7 cellular contexts compared by ENCODE assay signal in the genomic region with DNA sequence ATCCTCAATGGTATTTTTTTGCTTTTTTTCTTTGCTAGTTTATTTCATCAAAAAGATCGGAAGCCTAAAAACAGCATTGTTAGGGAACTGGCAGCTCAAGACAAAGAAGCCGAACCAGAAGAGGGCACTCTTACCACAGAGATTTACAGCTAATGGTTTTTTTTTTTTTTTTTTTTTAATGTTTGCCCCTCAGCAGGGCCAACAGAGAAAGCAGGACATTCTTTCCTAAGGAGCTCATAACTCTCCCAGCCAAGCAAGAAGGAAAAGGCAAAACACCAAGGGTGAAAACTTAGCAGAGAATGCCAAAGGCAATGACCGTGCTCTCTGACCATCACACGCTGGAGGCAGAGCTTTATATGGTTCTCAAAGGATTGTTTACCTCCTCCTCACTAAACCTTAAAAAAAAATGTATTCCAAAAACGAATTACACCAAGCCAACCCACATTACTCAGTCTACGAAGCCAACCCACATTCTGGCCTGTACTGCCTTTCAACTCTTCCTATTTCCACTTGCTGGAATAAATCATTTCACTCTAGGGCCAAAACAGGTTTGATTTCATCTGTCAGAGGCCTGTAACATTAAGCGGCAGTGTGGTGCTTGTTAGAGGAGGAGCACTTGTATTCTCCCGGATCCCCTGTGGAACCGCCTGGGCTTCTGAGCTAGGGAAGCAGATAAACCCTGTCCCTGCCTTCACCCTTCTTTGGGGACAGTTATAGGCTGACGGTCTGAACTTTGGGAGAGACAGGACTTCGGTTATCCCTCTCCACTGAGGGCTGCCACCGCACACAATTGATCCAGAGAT. TPM values are rescaled to one million over a fixed set of nuclear protein-coding genes. Genes with fewer than 3 reads are reported as not detected.
A peak's percentile ranks its signal among the peaks of the same experiment; 100 is the strongest.
DNase-seq lines count a peak whose midpoint lies in the region; ATAC-seq, FAIRE-seq and TF ChIP-seq lines count a peak whose summit lies in the region.

No MANE protein-coding gene starts in this region.

- no peak overlapping the region for H3K4ac ChIP-seq in H1 (replicated peaks; ENCODE audit: insufficient read length, low read depth, low read length)

- no peaks in the 10 kb centered on the region for H3K23me2 ChIP-seq in H1 (ENCODE audit: low read depth, low read length)

- peak overlapping the region; percentile 89 for H2AFZ ChIP-seq in H1 (ENCODE audit: low read length)

- H3K27ac ChIP-seq in H1 (ENCODE audit: low read depth, low read length) = no peak overlapping the region
- peak overlapping the region; percentile 75 for H3K27ac ChIP-seq in mesodermal cell (ENCODE audit: low read depth, low read length, severe bottlenecking)
- peak overlapping the region; percentile 85 for H3K27ac ChIP-seq in vagina

- WGBS in H1 (ENCODE audit: extremely low coverage in 1 of 2, insufficient coverage in 1 of 2, insufficient read length in 1 of 2, insufficient replicate concordance in 2 of 2, low coverage in 1 of 2, low lambda C conversion rate in 2 of 2, missing lambda C conversion rate in 1 of 2), 2 experiments = 58% methylated on average over 12 of the region's 12 CpGs; no CpG with 5 or more reads in 1 of the 2 experiments
- 58 to 59% methylated on average over 5 to 10 of the region's 12 CpGs for WGBS in mesodermal cell (ENCODE audit: insufficient coverage in 2 of 2), 2 experiments

- no peak overlapping the region for H3K4me3 ChIP-seq in LNCaP clone FGC (ENCODE audit: low read depth, low read length)
- H3K4me3 ChIP-seq in H1 (ENCODE audit: extremely low read depth in 1 of 4, insufficient read depth in 2 of 4, low read depth in 3 of 4, low read length in 4 of 4) = no peak overlapping the region
- H3K4me3 ChIP-seq in mesodermal cell (ENCODE audit: extremely low read depth, insufficient read depth, low read length, poor library complexity, severe bottlenecking) = no peak overlapping the region
- no peak overlapping the region for H3K4me3 ChIP-seq in vagina

- H4K8ac ChIP-seq in H1 (ENCODE audit: extremely low read depth, insufficient read depth, low read length) = no peak overlapping the region

- ATAC-seq in GM19324 (IDR thresholded peaks at IDR 0.05; ENCODE audit: low FRiP score, unreplicated experiment) = no peak

- H3K56ac ChIP-seq in H1 (replicated peaks; ENCODE audit: insufficient read length, low read depth, low read length) = no peak overlapping the region

- no peaks in the 10 kb centered on the region for H4K20me1 ChIP-seq in H1 (replicated peaks in 1 of 2; ENCODE audit: control insufficient read depth in 1 of 2, insufficient read depth in 2 of 2, low read length in 2 of 2)

- H2BK20ac ChIP-seq in H1 (ENCODE audit: low read length) = peak overlapping the region; percentile 43; the same call in 1 of the 2 replicates

- peak overlapping the region; percentile 88; the same call in 1 of the 2 replicates for H2BK12ac ChIP-seq in H1 (ENCODE audit: low read depth, low read length)

- no peak overlapping the region for H4K5ac ChIP-seq in H1 (ENCODE audit: insufficient read length, low read depth, low read length)

- no peaks in the 10 kb centered on the region for H3K9me3 ChIP-seq in H1 (ENCODE audit: insufficient read depth in 2 of 2, low read depth in 1 of 2, low read length in 1 of 2)
- no peaks in the 10 kb centered on the region for H3K9me3 ChIP-seq in mesodermal cell (ENCODE audit: control insufficient read depth, low read length)
- H3K9me3 ChIP-seq in vagina = no peaks in the 10 kb centered on the region

- peaks cover 0 to 7% (median 4%) of the 10 kb centered on the region in 4 experiments; a peak in 4 of 7 replicates for H3K4me1 ChIP-seq in H1 (replicated peaks in 1 of 4; ENCODE audit: control insufficient read depth in 3 of 4, insufficient read depth in 4 of 4, low read length in 3 of 4)
- H3K4me1 ChIP-seq in mesodermal cell (ENCODE audit: control insufficient read depth, insufficient read depth, low read length, poor library complexity, severe bottlenecking) = peaks cover 8% of the 10 kb centered on the region
- peaks cover 9% of the 10 kb centered on the region for H3K4me1 ChIP-seq in vagina

- CTCF ChIA-PET in H1 (lab: Charles Lee; ENCODE audit: partially characterized antibody) = interaction anchor here (0.6 to 6.1 kb wide), 56 partner anchors 9 to 761 kb away, joined by 3 to 95 read pairs (median 4); a partner anchor contains a TSS

- intact Hi-C loops in vagina (cut with DNase I) = loop anchor here (1.0 to 5.0 kb wide), 2 partner anchors 172 to 318 kb away; a partner anchor contains a TSS

- no peak overlapping the region for H3K18ac ChIP-seq in H1 (ENCODE audit: extremely low read depth, low read length)

- peak; percentile 73 for FAIRE-seq in H1 (lab: Jason Lieb, UNC)

- DNase-seq in GM04503 (ENCODE audit: low read depth) (peak; percentile 94), LNCaP clone FGC (ENCODE audit: low read depth) (peak; percentile 67), RPMI8226 (peak; percentile 71), H1 (ENCODE audit: low read depth in 1 of 2, low spot score in 2 of 2) (peak in 1 of 2 experiments; percentile 53), vagina (ENCODE audit: extremely low spot score in 2 of 2) (peak in 1 of 2 donors; percentile 93)

- H3K36me3 ChIP-seq in H1 (ENCODE audit: control insufficient read depth in 2 of 4, insufficient read depth in 4 of 4, low read length in 3 of 4) (no peaks in the 10 kb centered on the region), mesodermal cell (ENCODE audit: control insufficient read depth, insufficient read depth, low read length) (no peaks in the 10 kb centered on the region), vagina (no peaks in the 10 kb centered on the region)

- peak; percentile 78 to 83 for TF ChIP-seq RAD21 in H1 (IDR thresholded peaks at IDR 0.05 in 1 of 2, conservative IDR thresholded peaks at IDR 0.05 in 1 of 2; ENCODE audit: low read depth in 2 of 2, low read length in 2 of 2)

- TF ChIP-seq POLR2A in H1 (IDR thresholded peaks at IDR 0.05; ENCODE audit: control extremely low read depth in 1 of 2, low read depth in 2 of 2, low read length in 2 of 2) (no peak), vagina (IDR thresholded peaks at IDR 0.05) (no peak)

- H4K91ac ChIP-seq in H1 (replicated peaks; ENCODE audit: insufficient read length, low read length) = peak overlapping the region; percentile 18

- H3K79me1 ChIP-seq in H1 (ENCODE audit: low read depth, low read length) = no peaks in the 10 kb centered on the region

- H2AK5ac ChIP-seq in H1 (ENCODE audit: low read depth, low read length) = no peak overlapping the region

- H2BK5ac ChIP-seq in H1 (ENCODE audit: low read depth, low read length) = 0 out of 2 replicates have a peak overlapping the region, but pooled peaks have one; percentile 3

- H3K9ac ChIP-seq in H1 (replicated peaks in 1 of 4; ENCODE audit: extremely low read depth in 1 of 4, low read depth in 3 of 4, low read length in 3 of 4) = no peak overlapping the region

- H3K23ac ChIP-seq in H1 (ENCODE audit: insufficient read length) = no peak overlapping the region

- TF ChIP-seq CTCF in LNCaP clone FGC (IDR thresholded peaks at IDR 0.05; ENCODE audit: control insufficient read depth, extremely low read depth, insufficient read depth) (peak; percentile 73), H1 (IDR thresholded peaks at IDR 0.05; ENCODE audit: control extremely low read depth in 1 of 3, insufficient read depth in 1 of 3, low read depth in 1 of 3, low read length in 3 of 3) (peak in 2 of 3 experiments; percentile 50 to 63; a peak in 2 of 4 replicates), vagina (IDR thresholded peaks at IDR 0.05) (peak; percentile 39 to 49 (median 42))

- no peaks in the 10 kb centered on the region for H3K27me3 ChIP-seq in H1 (replicated peaks in 1 of 4; ENCODE audit: control insufficient read depth in 3 of 4, extremely low read depth in 1 of 4, insufficient read depth in 3 of 4, low read length in 3 of 4)
- H3K27me3 ChIP-seq in vagina = no peaks in the 10 kb centered on the region

- TF ChIP-seq EP300 in H1 (IDR thresholded peaks at IDR 0.05; ENCODE audit: borderline replicate concordance in 1 of 2, low read depth in 2 of 2, low read length in 2 of 2) = no peak

- no peak overlapping the region for H2BK15ac ChIP-seq in H1 (ENCODE audit: low read length)

- H3K14ac ChIP-seq in H1 (ENCODE audit: insufficient read length) = no peak overlapping the region

- POLR2A ChIA-PET in H1 (lab: Charles Lee; ENCODE audit: partially characterized antibody) = interaction anchor here (0.8 to 2.0 kb wide), 2 partner anchors 35 to 73 kb away, joined by 5 read pairs; a partner anchor contains a TSS

- H3K4me2 ChIP-seq in H1 (ENCODE audit: insufficient read depth in 1 of 2, low read depth in 2 of 2, low read length in 2 of 2) = no peak overlapping the region; a peak in 2 of 4 replicates

- peak overlapping the region; percentile 76 for H2BK120ac ChIP-seq in H1 (replicated peaks; ENCODE audit: low read depth, low read length)

- no peaks in the 10 kb centered on the region for H3K79me2 ChIP-seq in H1 (ENCODE audit: control insufficient read depth in 1 of 2, insufficient read depth in 2 of 2, low read length in 2 of 2)

TF ChIP-seq in H1, 55 proteins besides CTCF, POLR2A, EP300 and RAD21:
- no peak for TF ChIP-seq SAP30 (IDR thresholded peaks at IDR 0.05; ENCODE audit: insufficient read depth, insufficient replicate concordance, low read length)
- TF ChIP-seq TAF7 (optimal IDR thresholded peaks at IDR 0.05; ENCODE audit: borderline replicate concordance, low read depth, low read length) = no peak
- TF ChIP-seq HDAC2 (IDR thresholded peaks at IDR 0.05; ENCODE audit: borderline replicate concordance in 1 of 2, low read depth in 2 of 2, low read length in 2 of 2) = no peak

RNA-seq across cellular contexts. Expression of a gene that starts 35.6 kb away (rescaled TPM):
- 31.0 and 34.2 TPM in 2 replicates for total RNA-seq in H1 (2021; fragmentation: NEBNext Ultra II Directional; extraction: Animal tissue kit (Norgen Biotek cat#: 25700))
- polyA plus RNA-seq in H1 (2011; rRNA removed) = 14.4 and 19.4 TPM in 2 replicates
- 18.8 TPM for polyA plus RNA-seq in H1 (2011; cell fraction: cytosol; rRNA removed)
- 14.0 TPM for polyA plus RNA-seq in H1 (2011; cell fraction: nucleus; rRNA removed)
- polyA plus RNA-seq in H1 (2012, experiment 1 of 2) = 33.1 to 37.1 TPM (median 34.0 TPM) in 4 replicates
- 9.1 TPM for polyA plus RNA-seq in H1 (2012, experiment 2 of 2)
- 29.6 TPM for polyA plus RNA-seq in H1 (2013, experiment 1 of 2)
- polyA plus RNA-seq in H1 (2013, experiment 2 of 2) = 28.7 TPM
- 27.1 and 28.8 TPM in 2 replicates for polyA minus RNA-seq in H1 (2011; rRNA and poly(A)+ RNA removed)
- polyA minus RNA-seq in H1 (2011; cell fraction: cytosol; rRNA and poly(A)+ RNA removed) = 25.6 TPM
- polyA minus RNA-seq in H1 (2011; cell fraction: nucleus; rRNA and poly(A)+ RNA removed) = 30.7 TPM
- 45.2 TPM for polyA plus RNA-seq in mesodermal cell (2013, experiment 1 of 2)
- 45.9 TPM for polyA plus RNA-seq in mesodermal cell (2013, experiment 2 of 2)
- total RNA-seq in vagina = 45.9 TPM
